In the genomic region with DNA sequence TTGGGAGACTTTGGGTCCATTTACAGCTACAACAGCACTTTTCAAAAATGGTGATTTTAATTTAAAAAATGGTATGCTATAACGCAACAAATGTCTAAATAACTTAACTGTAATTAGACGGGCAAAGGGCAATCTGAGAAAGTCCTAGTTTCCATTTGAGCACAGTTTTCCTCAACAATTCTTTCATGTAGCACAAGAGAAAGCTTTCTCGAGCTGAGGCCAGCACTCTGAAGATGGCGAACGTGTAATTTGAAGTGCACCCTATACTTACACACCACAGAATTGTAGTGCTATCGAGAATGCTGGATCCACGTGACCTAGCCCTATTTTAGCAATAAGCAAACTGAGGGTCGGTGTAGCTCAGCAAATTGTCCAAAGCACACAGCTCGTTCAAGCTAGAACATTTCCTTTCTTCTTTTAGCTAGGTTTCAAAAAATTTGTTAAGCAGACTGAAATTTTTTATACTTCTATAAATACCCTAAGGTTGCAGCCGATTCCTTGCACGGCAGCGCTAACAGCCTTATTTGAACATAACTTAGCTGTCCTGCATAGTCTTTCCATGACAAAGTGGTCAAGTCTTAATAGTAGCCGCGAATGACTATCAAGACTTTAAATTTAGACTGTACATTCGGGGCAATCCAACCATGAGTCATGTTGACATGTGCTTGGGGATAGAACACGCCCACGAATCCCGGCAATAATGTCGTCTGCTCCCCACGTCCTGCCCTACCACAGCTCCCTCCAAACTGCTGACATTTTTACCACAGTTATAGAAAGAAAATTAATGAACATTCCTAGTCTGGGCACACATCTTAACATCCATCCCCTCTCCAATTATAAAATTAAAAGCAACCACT, we compare ENCODE assay signal across 10 cellular contexts. TPM values are rescaled to one million over a fixed set of nuclear protein-coding genes. Genes with fewer than 3 reads are reported as not detected.
A peak's percentile ranks its signal among the peaks of the same experiment; 100 is the strongest.
DNase-seq lines count a peak whose midpoint lies in the region; ATAC-seq, FAIRE-seq and TF ChIP-seq lines count a peak whose summit lies in the region.
"Had no signal": no experiment of that assay in that cellular context is flagged by ENCODE, and none has a peak within 500 bp of the region (broad histone marks: within the 10 kb centered on the region; RNA-seq: fewer than 3 reads in every experiment).

No MANE protein-coding gene starts in this region.

- no peaks in the 10 kb centered on the region for H3K27me3 Mint-ChIP-seq in activated naive CD8-positive, alpha-beta T cell

- no peak for FAIRE-seq in small intestine (lab: Jason Lieb, UNC)
- FAIRE-seq: A204.1, TTC549 had no signal

- H3K4me1 Mint-ChIP-seq in activated naive CD8-positive, alpha-beta T cell (ENCODE audit: low read depth), result peaks cover 47% of the 10 kb centered on the region

- no peak for TF ChIP-seq CTCF in heart left ventricle (IDR thresholded peaks at IDR 0.05)

- H3K27me3 ChIP-seq in heart left ventricle (no peaks in the 10 kb centered on the region), small intestine (ENCODE audit: control insufficient read depth in 2 of 2, insufficient read depth in 2 of 2, low read length in 2 of 2) (no peaks in the 10 kb centered on the region)

- H3K9me3 Mint-ChIP-seq in activated naive CD8-positive, alpha-beta T cell (ENCODE audit: low read depth), result no peaks in the 10 kb centered on the region

- H3K9me3 ChIP-seq in heart left ventricle (no peaks in the 10 kb centered on the region), small intestine (ENCODE audit: control insufficient read depth, low read depth) (no peaks in the 10 kb centered on the region)

- DNase-seq in NCI-H82 (lab: John Stamatoyannopoulos, UW) (peak; percentile 28), NCI-H82 treated with DMSO at 0.1 percent for 48 hours (lab: John Stamatoyannopoulos, UW; ENCODE audit: unreplicated experiment) (no peak), heart left ventricle (peak in 3 of 5 donors; percentile 51 to 68 (median 55)), small intestine (peak; percentile 66), mucosa of gallbladder (ENCODE audit: low spot score) (no peak), NCI-H345 (lab: John Stamatoyannopoulos, UW) (no peak)

- intact Hi-C loops in heart left ventricle (cut with DNase I), result loop anchor here in 4 of 10 donors (5.0 to 10.0 kb wide), 4 partner anchors 308 to 887 kb away; no protein-coding TSS in a partner anchor

- 39 to 46% (median 41%) methylated on average over 20 of the region's 20 CpGs for WGBS in heart left ventricle, 4 donors
- WGBS in small intestine, 3 donors, result 69 to 79% (median 76%) methylated on average over 20 of the region's 20 CpGs

- H3K4me1 ChIP-seq in heart left ventricle, result peaks cover 23 to 58% (median 54%) of the 10 kb centered on the region in 12 donors
- H3K4me1 ChIP-seq in small intestine (ENCODE audit: control insufficient read depth in 2 of 2, insufficient read depth in 1 of 2, low read depth in 1 of 2, low read length in 1 of 2), result peaks cover 6 to 12% of the 10 kb centered on the region in 2 donors

- peak overlapping the region; percentile 29 to 100 (median 98) for H3K27ac ChIP-seq in heart left ventricle
- peak overlapping the region in 1 of 2 donors; percentile 89 for H3K27ac ChIP-seq in small intestine (ENCODE audit: low read depth in 1 of 2, low read length in 1 of 2)

- peak overlapping the region; percentile 69 for H3K27ac Mint-ChIP-seq in activated naive CD8-positive, alpha-beta T cell

- H3K36me3 ChIP-seq in heart left ventricle (peaks cover 0 to 55% (median 44%) of the 10 kb centered on the region in 9 donors), small intestine (ENCODE audit: control insufficient read depth in 2 of 2, insufficient read depth in 2 of 2, low read length in 2 of 2) (peaks cover 12 to 24% of the 10 kb centered on the region in 2 donors)

- TF ChIP-seq POLR2A in heart left ventricle (IDR thresholded peaks at IDR 0.05), result peak in 1 of 2 donors; percentile 36

- H3K4me3 ChIP-seq in heart left ventricle, result peak overlapping the region in 2 of 12 donors; percentile 7 to 8
- no peak overlapping the region for H3K4me3 ChIP-seq in small intestine (ENCODE audit: low read depth in 1 of 2, low read length in 2 of 2)

- H3K4me3 Mint-ChIP-seq in activated naive CD8-positive, alpha-beta T cell, result peak overlapping the region; percentile 50

- ATAC-seq in heart left ventricle (peak; percentile 77 to 83 (median 80)), GM21529 (IDR thresholded peaks at IDR 0.05; ENCODE audit: unreplicated experiment) (no peak)

- peaks cover 29% of the 10 kb centered on the region for H3K36me3 Mint-ChIP-seq in activated naive CD8-positive, alpha-beta T cell

RNA-seq across cellular contexts. Expression of a gene that starts 10.0 kb away (rescaled TPM):
- total RNA-seq in heart left ventricle (100 to 1,000 TPM in 1 of 9 donors, 10 to 100 TPM in 8; 22.6 to 106 (median 52.2) TPM), mucosa of gallbladder (165 TPM)
- polyA plus RNA-seq in heart left ventricle (10 to 100 TPM; 15.2 to 66.2 TPM), small intestine (10 to 100 TPM; 47.3 to 97.7 (median 63.0) TPM)

Comparison
In these comparisons a context has a peak if more than half of its experiments do, and no peak if none do; other contexts are left out.
1. DNase-seq: peak in NCI-H82 (single experiment), heart left ventricle (3 of 5) and small intestine (single experiment); none in NCI-H82 treated with DMSO at 0.1 percent for 48 hours (single experiment), mucosa of gallbladder (single experiment) and NCI-H345 (single experiment).